In the genomic region with DNA sequence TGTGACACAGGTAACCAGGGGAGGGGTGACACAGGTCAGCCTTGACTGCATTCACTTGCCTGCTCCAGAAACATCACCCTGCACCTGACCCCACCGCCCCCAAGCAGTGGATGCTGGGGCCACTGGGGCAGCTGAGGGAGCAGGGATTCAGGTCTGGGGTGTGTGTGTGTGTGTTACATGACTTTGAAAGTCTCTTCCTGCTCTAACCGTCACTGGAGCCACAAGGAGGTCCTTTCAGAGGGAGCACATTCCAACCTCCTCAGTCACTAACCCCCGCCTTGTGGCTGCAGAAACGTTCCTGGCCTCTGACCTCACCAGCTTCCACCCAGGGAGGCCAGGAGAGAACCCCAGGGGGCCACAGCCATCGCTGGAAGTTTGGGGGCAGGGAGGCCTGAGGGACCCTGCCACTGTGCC, we compare ENCODE assay signal across 12 cellular contexts. TPM values are rescaled to one million over a fixed set of nuclear protein-coding genes. Genes with fewer than 3 reads are reported as not detected.
DNase-seq lines count a peak whose midpoint lies in the region; ATAC-seq and TF ChIP-seq lines count a peak whose summit lies in the region.
"Had no signal": no experiment of that assay in that cellular context is flagged by ENCODE, and none has a peak within 500 bp of the region (broad histone marks: within the 10 kb centered on the region; RNA-seq: fewer than 3 reads in every experiment).

No MANE protein-coding gene starts in this region.

- DNase-seq in AG04450 (ENCODE audit: low read depth, low spot score), result no peak
- peak; percentile 80 for DNase-seq in HK-2 (ENCODE audit: unreplicated experiment)
- no peak for DNase-seq in T-helper 17 cell
- DNase-seq in glomerular visceral epithelial cell (ENCODE audit: extremely low spot score), result peak; percentile 93
- DNase-seq in GF-D8 (lab: John Stamatoyannopoulos, UW), result no peak
- DNase-seq in NCI-H1417 treated with DMSO at 0.1 percent for 48 hours (lab: John Stamatoyannopoulos, UW), result no peak
- DNase-seq in left lobe of liver (ENCODE audit: low spot score), result no peak
- DNase-seq: activated CD8-positive, alpha-beta memory T cell treated with anti-CD3 and anti-CD28 coated beads, Interleukin-2, amount 50 U/mL, for 48 hours; Right ventricle myocardium superior; sigmoid colon had no signal

- CTCF ChIA-PET in AG04450 (lab: Charles Lee), result interaction anchor here (4.1 kb wide), 1 partner anchor 14 kb away, joined by 30 read pairs; the partner anchor contains the start of genes CCDC85B and FIBP

- peaks cover 4% of the 10 kb centered on the region for H3K27me3 Mint-ChIP-seq in T-helper 17 cell

- no peaks in the 10 kb centered on the region for H3K27me3 ChIP-seq in AG04450 (ENCODE audit: control insufficient read depth, insufficient read depth, low read length)

- H3K36me3 Mint-ChIP-seq in T-helper 17 cell (ENCODE audit: low read depth), result no peaks in the 10 kb centered on the region

- no peak for TF ChIP-seq CTCF in AG04450 (IDR thresholded peaks at IDR 0.05; ENCODE audit: low read depth, low read length)

- peak overlapping the region; percentile 90 for H3K27ac Mint-ChIP-seq in T-helper 17 cell

- H3K4me3 Mint-ChIP-seq in T-helper 17 cell, result no peak overlapping the region
- H3K4me3 Mint-ChIP-seq: dendritic cell treated with granulocyte-macrophage colony-stimulating factor and Interleukin-4, amounts not matched to agents 40 ng/mL and 50 ng/mL, for 4 days had no signal

- no peak for ATAC-seq in T-helper 17 cell
- no peak for ATAC-seq in left lobe of liver
- ATAC-seq in GM21447 (IDR thresholded peaks at IDR 0.05; ENCODE audit: unreplicated experiment), result no peak

- H3K27ac ChIP-seq in AG04450 (ENCODE audit: low read depth, low read length), result peak overlapping the region; percentile 87
- H3K27ac ChIP-seq: sigmoid colon had no signal

- POLR2A ChIA-PET in AG04450 (lab: Yijun Ruan, JAX), result interaction anchor here (6.4 to 6.7 kb wide), 2 partner anchors 11 to 13 kb away, joined by 98 to 153 read pairs; partner anchors contain the start of genes CCDC85B and FIBP

- H3K4me1 Mint-ChIP-seq in T-helper 17 cell, result peaks cover 2% of the 10 kb centered on the region

- 0 out of 2 replicates have a peak overlapping the region, but pooled peaks have one; percentile 17 for H3K4me3 ChIP-seq in AG04450 (ENCODE audit: low read depth, low read length)
- H3K4me3 ChIP-seq: sigmoid colon had no signal

- no peaks in the 10 kb centered on the region; the same call in 1 of the 2 replicates for H3K9me3 ChIP-seq in AG04450 (ENCODE audit: control insufficient read depth, insufficient read depth, low read length)
- H3K9me3 ChIP-seq in T-helper 17 cell (ENCODE audit: control insufficient read depth, low read length, poor library complexity, severe bottlenecking), result no peaks in the 10 kb centered on the region
- H3K9me3 ChIP-seq: sigmoid colon had no signal

RNA-seq across cellular contexts. Expression of gene FOSL1, which starts 2.9 kb away (rescaled TPM):
- 7.9 and 16.1 TPM in 2 replicates for polyA plus RNA-seq in AG04450 (2011; rRNA removed)
- 12.5 and 17.6 TPM in 2 replicates for polyA minus RNA-seq in AG04450 (2011; rRNA and poly(A)+ RNA removed)
- total RNA-seq in T-helper 17 cell (1 to 10 TPM; 3.7 to 8.5 TPM), left lobe of liver (0.53 TPM)

RNA-seq across cellular contexts. Expression of gene CCDC85B, which starts 12.6 kb away (rescaled TPM):
- polyA plus RNA-seq in AG04450 (2011; rRNA removed), result 13.1 and 20.2 TPM in 2 replicates
- 2.3 and 2.8 TPM in 2 replicates for polyA minus RNA-seq in AG04450 (2011; rRNA and poly(A)+ RNA removed)
- 10 to 100 TPM; 27.4 to 28.0 TPM for total RNA-seq in T-helper 17 cell
- 7.9 TPM for total RNA-seq in left lobe of liver

RNA-seq across cellular contexts. Expression of gene FIBP, which starts 14.8 kb away (rescaled TPM):
- polyA plus RNA-seq in AG04450 (2011; rRNA removed), result 126 and 160 TPM in 2 replicates
- 116 and 143 TPM in 2 replicates for polyA minus RNA-seq in AG04450 (2011; rRNA and poly(A)+ RNA removed)
- total RNA-seq in T-helper 17 cell (10 to 100 TPM; 27.7 to 30.4 TPM), left lobe of liver (20.3 TPM)

RNA-seq across cellular contexts. Expression of gene C11orf68, which starts 15.8 kb away (rescaled TPM):
- 32.9 and 52.2 TPM in 2 replicates for polyA plus RNA-seq in AG04450 (2011; rRNA removed)
- polyA minus RNA-seq in AG04450 (2011; rRNA and poly(A)+ RNA removed), result 34.1 and 50.1 TPM in 2 replicates
- total RNA-seq in T-helper 17 cell (10 to 100 TPM; 14.1 to 18.1 TPM), left lobe of liver (13.6 TPM)

RNA-seq across cellular contexts. Expression of gene DRAP1, which starts 16.2 kb away (rescaled TPM):
- 96.9 and 130 TPM in 2 replicates for polyA plus RNA-seq in AG04450 (2011; rRNA removed)
- polyA minus RNA-seq in AG04450 (2011; rRNA and poly(A)+ RNA removed), result 34.5 and 39.0 TPM in 2 replicates
- total RNA-seq in T-helper 17 cell, result 10 to 100 TPM; 63.1 to 65.7 TPM
- 31.0 TPM for total RNA-seq in left lobe of liver

Comparison
In these comparisons a context has a peak if more than half of its experiments do, and no peak if none do; other contexts are left out.
1. DNase-seq: peak in HK-2 (single experiment) and glomerular visceral epithelial cell (single experiment); none in AG04450 (single experiment), T-helper 17 cell (0 of 3), GF-D8 (single experiment), NCI-H1417 treated with DMSO at 0.1 percent for 48 hours (single experiment) and left lobe of liver (single experiment).